ENCODE assay signal across 18 cellular contexts in genomic region chr18:44079602-44080001, GRCh38.
DNase-seq lines count a peak whose midpoint lies in the region; ATAC-seq, FAIRE-seq and TF ChIP-seq lines count a peak whose summit lies in the region.
"Had no signal": no experiment of that assay in that cellular context is flagged by ENCODE, and none has a peak within 500 bp of the region (broad histone marks: within the 10 kb centered on the region; RNA-seq: fewer than 3 reads in every experiment).

No MANE protein-coding gene starts in this region.

- H3K4me3 ChIP-seq in HepG2 (replicated peaks in 1 of 3; ENCODE audit: insufficient read depth in 1 of 3, low read depth in 2 of 3, low read length in 3 of 3), result no peak overlapping the region
- H3K4me3 ChIP-seq in right lobe of liver, result no peak overlapping the region
- no peak overlapping the region for H3K4me3 ChIP-seq in astrocyte of the cerebellum (ENCODE audit: low read depth, low read length)
- H3K4me3 ChIP-seq in naive thymus-derived CD4-positive, alpha-beta T cell (ENCODE audit: low read length), result no peak overlapping the region
- H3K4me3 ChIP-seq in GM23338, result no peak overlapping the region
- H3K4me3 ChIP-seq: A549, ascending aorta, SJSA1 had no signal

- TF ChIP-seq RAD21 in HepG2 (CRISPR knock-in tag; IDR thresholded peaks at IDR 0.05), result no peak

- H2AFZ ChIP-seq in HepG2 (ENCODE audit: low read length) (no peak overlapping the region), GM23338 (no peak overlapping the region)

- H3K4me2 ChIP-seq in HepG2 (ENCODE audit: low read depth, low read length), result no peak overlapping the region
- H3K4me2 ChIP-seq in GM23338, result no peak overlapping the region
- H3K4me2 ChIP-seq: A549 had no signal

- FAIRE-seq in HepG2 (lab: Jason Lieb, UNC), result no peak
- FAIRE-seq: A549, GM12892 had no signal

- H3K79me2 ChIP-seq in HepG2 (ENCODE audit: insufficient read depth, low read length), result no peaks in the 10 kb centered on the region
- H3K79me2 ChIP-seq in GM23338 (replicated peaks; ENCODE audit: insufficient read depth), result no peaks in the 10 kb centered on the region

- H3K9me2 ChIP-seq in GM23338 (ENCODE audit: insufficient read depth), result no peaks in the 10 kb centered on the region; the same call in 1 of the 2 replicates

- H3K4me1 ChIP-seq in HepG2 (ENCODE audit: insufficient read depth, low read length) (no peaks in the 10 kb centered on the region), right lobe of liver (no peaks in the 10 kb centered on the region), foreskin keratinocyte (peaks cover 3% of the 10 kb centered on the region), GM23338 (ENCODE audit: insufficient read depth) (no peaks in the 10 kb centered on the region)
- no peaks in the 10 kb centered on the region for H3K4me1 ChIP-seq in naive thymus-derived CD4-positive, alpha-beta T cell (ENCODE audit: control insufficient read depth in 2 of 2, insufficient read depth in 2 of 2, low read length in 2 of 2)
- H3K4me1 ChIP-seq: A549, ascending aorta had no signal

- TF ChIP-seq EP300 in HepG2 (IDR thresholded peaks at IDR 0.05; ENCODE audit: low read depth in 2 of 2, low read length in 2 of 2), result no peak
- no peak for TF ChIP-seq EP300 in HepG2 (CRISPR knock-in tag; IDR thresholded peaks at IDR 0.05; ENCODE audit: borderline replicate concordance)

- ATAC-seq in HepG2 (no peak), right lobe of liver (no peak), foreskin keratinocyte (peak; percentile 86), HG02852 (IDR thresholded peaks at IDR 0.05; ENCODE audit: unreplicated experiment) (no peak), GM23338 (no peak)
- ATAC-seq in naive thymus-derived CD4-positive, alpha-beta T cell, result no peak
- ATAC-seq in stimulated activated effector memory CD8-positive, alpha-beta T cell treated with anti-CD3 and anti-CD28 coated beads, Interleukin-12 subunit alpha, Interleukin-12 subunit beta, amount 100 ng/mL, for 72 hours, result no peak
- ATAC-seq: A549; activated T-cell treated with anti-CD3 and anti-CD28 coated beads, Interleukin-2, amount 50 U/mL, for 72 hours had no signal

- H3K9me3 ChIP-seq in HepG2 (ENCODE audit: low read length) (peaks cover 34% of the 10 kb centered on the region), right lobe of liver (no peaks in the 10 kb centered on the region)
- H3K9me3 ChIP-seq in naive thymus-derived CD4-positive, alpha-beta T cell (ENCODE audit: control insufficient read depth in 2 of 3, low read length in 3 of 3), result no peaks in the 10 kb centered on the region
- H3K9me3 ChIP-seq: A549, ascending aorta, SJSA1 had no signal

- H3K27me3 Mint-ChIP-seq in naive thymus-derived CD4-positive, alpha-beta T cell, result peaks cover 0 to 4% (median 0%) of the 10 kb centered on the region in 5 donors
- H3K27me3 Mint-ChIP-seq in GM23338 (ENCODE audit: insufficient read depth, low read depth, poor library complexity), result no peaks in the 10 kb centered on the region
- H3K27me3 Mint-ChIP-seq: type B pancreatic cell had no signal

- in situ Hi-C loops in HepG2 (cut with HindIII; ENCODE audit: extremely low pct_ligation_motif_present, low pct_unique_long_range_greater_than_20kb) (no loop called here), astrocyte of the cerebellum (cut with HindIII; ENCODE audit: low sequenced_read_pairs) (no loop called here)

- TF ChIP-seq CTCF in HepG2 (CRISPR knock-in tag; IDR thresholded peaks at IDR 0.05) (no peak), right lobe of liver (IDR thresholded peaks at IDR 0.05) (no peak), astrocyte of the cerebellum (IDR thresholded peaks at IDR 0.05; ENCODE audit: low read depth, low read length, missing control alignments) (no peak), foreskin keratinocyte (conservative IDR thresholded peaks at IDR 0.05) (no peak), GM23338 (conservative IDR thresholded peaks at IDR 0.05; ENCODE audit: low read depth in 2 of 2) (no peak)

- H3K36me3 ChIP-seq in HepG2 (replicated peaks in 1 of 2; ENCODE audit: control insufficient read depth in 1 of 2, insufficient read depth in 2 of 2, low read length in 2 of 2), result no peaks in the 10 kb centered on the region
- no peaks in the 10 kb centered on the region for H3K36me3 ChIP-seq in right lobe of liver
- no peaks in the 10 kb centered on the region for H3K36me3 ChIP-seq in naive thymus-derived CD4-positive, alpha-beta T cell (ENCODE audit: control insufficient read depth in 2 of 3, insufficient read depth in 3 of 3, low read length in 3 of 3)
- no peaks in the 10 kb centered on the region for H3K36me3 ChIP-seq in GM23338 (ENCODE audit: insufficient read depth)
- H3K36me3 ChIP-seq: ascending aorta, SJSA1 had no signal

- H3K27ac ChIP-seq in HepG2 (ENCODE audit: extremely low read length, insufficient read depth, low read length) (no peak overlapping the region), right lobe of liver (no peak overlapping the region), foreskin keratinocyte (no peak overlapping the region), GM23338 (ENCODE audit: low read depth) (no peak overlapping the region)
- no peak overlapping the region for H3K27ac ChIP-seq in naive thymus-derived CD4-positive, alpha-beta T cell (ENCODE audit: low read depth, low read length)
- H3K27ac ChIP-seq: A549, ascending aorta, SJSA1 had no signal

- no peaks in the 10 kb centered on the region for H3K4me1 Mint-ChIP-seq in naive thymus-derived CD4-positive, alpha-beta T cell
- no peaks in the 10 kb centered on the region for H3K4me1 Mint-ChIP-seq in GM23338
- no peaks in the 10 kb centered on the region for H3K4me1 Mint-ChIP-seq in stimulated activated effector memory CD8-positive, alpha-beta T cell treated with anti-CD3 and anti-CD28 coated beads, Interleukin-12 subunit alpha, Interleukin-12 subunit beta, amount 100 ng/mL, for 72 hours

- no peak overlapping the region for H3K4me3 Mint-ChIP-seq in naive thymus-derived CD4-positive, alpha-beta T cell
- H3K4me3 Mint-ChIP-seq in GM23338, result no peak overlapping the region
- no peak overlapping the region for H3K4me3 Mint-ChIP-seq in stimulated activated effector memory CD8-positive, alpha-beta T cell treated with anti-CD3 and anti-CD28 coated beads, Interleukin-12 subunit alpha, Interleukin-12 subunit beta, amount 100 ng/mL, for 72 hours
- H3K4me3 Mint-ChIP-seq: activated T-cell treated with anti-CD3 and anti-CD28 coated beads, Interleukin-2, amount 50 U/mL, for 72 hours; H9; type B pancreatic cell had no signal

- POLR2A ChIA-PET in HepG2 (lab: Yijun Ruan, JAX), result no interaction called here
- POLR2A ChIA-PET in naive thymus-derived CD4-positive, alpha-beta T cell (lab: Charles Lee), result no interaction called here

- no peaks in the 10 kb centered on the region for H3K36me3 Mint-ChIP-seq in naive thymus-derived CD4-positive, alpha-beta T cell
- no peaks in the 10 kb centered on the region for H3K36me3 Mint-ChIP-seq in GM23338 (ENCODE audit: low read depth)
- H3K36me3 Mint-ChIP-seq in stimulated activated effector memory CD8-positive, alpha-beta T cell treated with anti-CD3 and anti-CD28 coated beads, Interleukin-12 subunit alpha, Interleukin-12 subunit beta, amount 100 ng/mL, for 72 hours, result no peaks in the 10 kb centered on the region
- H3K36me3 Mint-ChIP-seq: type B pancreatic cell had no signal

- CTCF ChIA-PET in HepG2 (lab: Yijun Ruan, JAX; ENCODE audit: low intra/inter-chr PET ratio, low total read pairs), result no interaction called here
- CTCF ChIA-PET in naive thymus-derived CD4-positive, alpha-beta T cell (lab: Charles Lee), result no interaction called here

- 0% methylated on average over 1 of the region's 1 CpG for WGBS in HepG2 (ENCODE audit: low lambda C conversion rate)
- WGBS in right lobe of liver (ENCODE audit: insufficient coverage, low coverage, low lambda C conversion rate, missing lambda C conversion rate), result 25% methylated on average over 1 of the region's 1 CpG

- no peaks in the 10 kb centered on the region for H3F3A ChIP-seq in GM23338 (replicated peaks; ENCODE audit: low read depth)

- H3K27ac Mint-ChIP-seq in naive thymus-derived CD4-positive, alpha-beta T cell, result no peak overlapping the region
- H3K27ac Mint-ChIP-seq in GM23338, result no peak overlapping the region
- no peak overlapping the region for H3K27ac Mint-ChIP-seq in stimulated activated effector memory CD8-positive, alpha-beta T cell treated with anti-CD3 and anti-CD28 coated beads, Interleukin-12 subunit alpha, Interleukin-12 subunit beta, amount 100 ng/mL, for 72 hours
- H3K27ac Mint-ChIP-seq: activated T-cell treated with anti-CD3 and anti-CD28 coated beads, Interleukin-2, amount 50 U/mL, for 72 hours; H9; type B pancreatic cell had no signal

- intact Hi-C loops in HepG2 (cut with micrococcal nuclease; ENCODE audit: unreplicated experiment) (no loop called here), right lobe of liver (cut with DNase I) (no loop called here)
- intact Hi-C loops in naive thymus-derived CD4-positive, alpha-beta T cell (cut with micrococcal nuclease), result no loop called here

- no peak overlapping the region for H3K9ac ChIP-seq in HepG2 (ENCODE audit: insufficient read depth, low read depth, low read length)

- H3K9me3 Mint-ChIP-seq in naive thymus-derived CD4-positive, alpha-beta T cell, result peaks cover 0 to 13% (median 2%) of the 10 kb centered on the region in 11 donors
- no peaks in the 10 kb centered on the region; the same call in 2 of the 3 replicates for H3K9me3 Mint-ChIP-seq in GM23338
- H3K9me3 Mint-ChIP-seq in stimulated activated effector memory CD8-positive, alpha-beta T cell treated with anti-CD3 and anti-CD28 coated beads, Interleukin-12 subunit alpha, Interleukin-12 subunit beta, amount 100 ng/mL, for 72 hours, result peaks cover 2% of the 10 kb centered on the region
- H3K9me3 Mint-ChIP-seq: H9, type B pancreatic cell had no signal

- TF ChIP-seq POLR2A in HepG2 (IDR thresholded peaks at IDR 0.05; ENCODE audit: insufficient read depth in 1 of 2, low read depth in 2 of 2, low read length in 2 of 2) (no peak), right lobe of liver (IDR thresholded peaks at IDR 0.05) (no peak)

- H3K27me3 ChIP-seq in HepG2 (ENCODE audit: control insufficient read depth in 1 of 2, insufficient read depth in 2 of 2, low read length in 2 of 2) (no peaks in the 10 kb centered on the region), right lobe of liver (no peaks in the 10 kb centered on the region), foreskin keratinocyte (no peaks in the 10 kb centered on the region), GM23338 (ENCODE audit: insufficient read depth) (no peaks in the 10 kb centered on the region)
- no peaks in the 10 kb centered on the region for H3K27me3 ChIP-seq in naive thymus-derived CD4-positive, alpha-beta T cell (ENCODE audit: control insufficient read depth in 2 of 2, insufficient read depth in 2 of 2, low read length in 2 of 2)
- H3K27me3 ChIP-seq: ascending aorta, SJSA1 had no signal

- BruUV-seq in HepG2 (replicated peaks; lab: Mats Ljungman, UMichigan), result no TSS peak

- H4K20me1 ChIP-seq in HepG2 (ENCODE audit: insufficient read depth, low read length) (no peaks in the 10 kb centered on the region), GM23338 (replicated peaks; ENCODE audit: insufficient read depth) (no peaks in the 10 kb centered on the region)

- DNase-seq in HepG2 (ENCODE audit: low spot score) (peak; percentile 4), right lobe of liver (no peak), astrocyte of the cerebellum (ENCODE audit: low read depth) (peak; percentile 70), foreskin keratinocyte (peak; percentile 39 to 69), GM23338 (ENCODE audit: low spot score) (no peak)
- DNase-seq in naive thymus-derived CD4-positive, alpha-beta T cell, result no peak
- no peak for DNase-seq in stimulated activated effector memory CD8-positive, alpha-beta T cell treated with anti-CD3 and anti-CD28 coated beads, Interleukin-12 subunit alpha, Interleukin-12 subunit beta, amount 100 ng/mL, for 72 hours (ENCODE audit: low spot score in 2 of 2)
- DNase-seq: activated T-cell treated with anti-CD3 and anti-CD28 coated beads, Interleukin-2, amount 50 U/mL, for 72 hours; H9; kidney; NCI-H1436; NCI-H524 treated with DMSO at 0.1 percent for 48 hours had no signal

Comparison
In these comparisons a context has a peak if more than half of its experiments do, and no peak if none do; other contexts are left out.
1. DNase-seq: peak in HepG2 (single experiment), astrocyte of the cerebellum (single experiment) and foreskin keratinocyte (2 of 2); none in right lobe of liver (0 of 3), naive thymus-derived CD4-positive, alpha-beta T cell (0 of 9), GM23338 (single experiment) and stimulated activated effector memory CD8-positive, alpha-beta T cell treated with anti-CD3 and anti-CD28 coated beads, Interleukin-12 subunit alpha, Interleukin-12 subunit beta, amount 100 ng/mL, for 72 hours (0 of 2).